In the genomic region with DNA sequence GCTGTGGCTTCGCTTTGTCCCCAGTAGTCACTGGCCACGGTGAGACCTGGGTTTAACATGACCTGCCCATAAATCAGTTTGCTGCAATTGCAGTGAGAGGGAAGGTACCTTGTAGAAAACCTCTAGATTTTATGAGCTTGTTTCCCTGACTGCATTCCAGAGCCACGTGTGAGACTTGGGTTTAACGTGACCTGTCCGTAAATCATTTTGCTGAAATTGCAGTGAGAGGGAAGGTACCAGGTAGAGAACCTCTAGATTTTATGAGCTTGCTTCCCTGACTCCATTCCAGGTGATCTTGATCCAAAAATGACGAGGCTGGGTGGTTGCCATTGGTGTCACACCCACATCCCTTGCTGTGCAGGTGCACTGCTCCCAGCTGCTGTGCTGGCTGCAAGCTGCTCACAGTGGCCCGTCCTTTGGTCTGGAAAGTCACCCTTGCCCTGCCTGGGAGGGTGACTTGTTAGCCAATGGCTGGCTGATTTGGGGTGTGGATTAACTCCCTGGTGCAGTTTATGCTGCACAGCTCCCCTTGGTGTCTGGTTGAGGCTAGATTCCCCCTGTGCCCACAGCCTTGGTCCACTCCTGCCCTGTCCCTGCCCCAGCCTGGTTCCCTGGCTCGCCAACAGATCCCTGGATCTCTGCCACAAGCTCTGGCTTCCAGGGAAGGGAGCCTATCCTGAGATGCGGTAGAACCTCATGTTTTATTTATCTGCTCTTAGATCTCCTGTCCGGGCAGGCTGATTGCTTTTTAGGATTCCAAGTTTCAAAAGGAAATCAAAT, we compare ENCODE assay signal across 15 cellular contexts.
DNase-seq lines count a peak whose midpoint lies in the region; ATAC-seq and TF ChIP-seq lines count a peak whose summit lies in the region.
"Had no signal": no experiment of that assay in that cellular context is flagged by ENCODE, and none has a peak within 500 bp of the region (broad histone marks: within the 10 kb centered on the region; RNA-seq: fewer than 3 reads in every experiment).

No MANE protein-coding gene starts in this region.

- CTCF ChIA-PET in mammary epithelial cell (lab: Charles Lee; ENCODE audit: low non-redundant PET) (no interaction called here), MCF 10A (lab: Yijun Ruan, JAX) (interaction anchor here (1.2 kb wide), 1 partner anchor 27 kb away, joined by 3 read pairs; no protein-coding TSS in a partner anchor)

- peaks cover 13% of the 10 kb centered on the region for H3K4me1 Mint-ChIP-seq in MCF 10A (ENCODE audit: insufficient read depth, unreplicated experiment)

- no peak overlapping the region for H2AFZ ChIP-seq in mammary epithelial cell (ENCODE audit: low read depth, low read length)

- ATAC-seq in gastroesophageal sphincter = peak; percentile 30
- no peak for ATAC-seq in HG03378 (IDR thresholded peaks at IDR 0.05; ENCODE audit: unreplicated experiment)
- no peak for ATAC-seq in GM21390 (IDR thresholded peaks at IDR 0.05; ENCODE audit: unreplicated experiment)

- no peak overlapping the region for H3K4me3 Mint-ChIP-seq in MCF 10A (ENCODE audit: unreplicated experiment)

- no peaks in the 10 kb centered on the region for H4K20me1 ChIP-seq in mammary epithelial cell (ENCODE audit: insufficient read depth, low read length)

- intact Hi-C loops in mammary epithelial cell (cut with micrococcal nuclease) = no loop called here
- intact Hi-C loops in MCF 10A (cut with micrococcal nuclease) = no loop called here

- H3K9me3 Mint-ChIP-seq in MCF 10A (ENCODE audit: unreplicated experiment) = no peaks in the 10 kb centered on the region

- POLR2A ChIA-PET in MCF 10A (lab: Yijun Ruan, JAX) = interaction anchor here (1.0 to 1.2 kb wide), 2 partner anchors 8 to 44 kb away, joined by 3 to 4 read pairs; no protein-coding TSS in a partner anchor

- TF ChIP-seq CTCF in mammary epithelial cell (conservative IDR thresholded peaks at IDR 0.05 in 1 of 2, IDR thresholded peaks at IDR 0.05 in 1 of 2; ENCODE audit: extremely low read depth in 1 of 2, insufficient read depth in 1 of 2, low read depth in 1 of 2, low read length in 2 of 2) = no peak
- no peak for TF ChIP-seq CTCF in MCF 10A (IDR thresholded peaks at IDR 0.05; ENCODE audit: unreplicated experiment)
- TF ChIP-seq CTCF in gastroesophageal sphincter (IDR thresholded peaks at IDR 0.05) = no peak

- DNase-seq in mammary epithelial cell (peak; percentile 11), MCF 10A (ENCODE audit: unreplicated experiment) (no peak), myocyte (ENCODE audit: low read depth) (peak; percentile 2), GM19238 (ENCODE audit: insufficient read length, low spot score) (no peak), activated T-cell treated with anti-CD3 and anti-CD28 coated beads for 4 hours (no peak)
- DNase-seq: activated CD4-positive, CD25-positive, alpha-beta regulatory T cell; midbrain; MM.1S; NCI-H82; retina had no signal

- in situ Hi-C loops in mammary epithelial cell (cut with MboI; ENCODE audit: low sequenced_read_pairs in 2 of 2) = no loop called here

- H3K27me3 Mint-ChIP-seq in MCF 10A (ENCODE audit: insufficient read depth, unreplicated experiment) = peaks cover 43% of the 10 kb centered on the region

- H3K27me3 ChIP-seq in mammary epithelial cell (ENCODE audit: insufficient read depth, low read length) (peaks cover 2% of the 10 kb centered on the region), gastroesophageal sphincter (no peaks in the 10 kb centered on the region)
- H3K27me3 ChIP-seq: testis had no signal

- no peak overlapping the region for H3K27ac ChIP-seq in mammary epithelial cell (ENCODE audit: insufficient read depth, low read depth, low read length)
- peak overlapping the region in 3 of 4 donors; percentile 39 to 56 (median 51) for H3K27ac ChIP-seq in gastroesophageal sphincter
- H3K27ac ChIP-seq: SK-N-MC had no signal

- no peaks in the 10 kb centered on the region for H3K36me3 ChIP-seq in mammary epithelial cell (ENCODE audit: insufficient read depth, low read length)
- no peaks in the 10 kb centered on the region for H3K36me3 ChIP-seq in gastroesophageal sphincter

- TF ChIP-seq POLR2A in gastroesophageal sphincter (IDR thresholded peaks at IDR 0.05) = no peak

- no peak overlapping the region for H3K27ac Mint-ChIP-seq in MCF 10A (ENCODE audit: low read depth, unreplicated experiment)

- no peak for TF ChIP-seq EP300 in gastroesophageal sphincter (IDR thresholded peaks at IDR 0.05)

- H3K4me3 ChIP-seq in mammary epithelial cell (replicated peaks in 1 of 3; ENCODE audit: insufficient read depth in 1 of 3, low read depth in 2 of 3, low read length in 3 of 3) = no peak overlapping the region
- H3K4me3 ChIP-seq in gastroesophageal sphincter = no peak overlapping the region
- H3K4me3 ChIP-seq: SK-N-MC, testis had no signal

- H3K36me3 Mint-ChIP-seq in MCF 10A (ENCODE audit: insufficient read depth, unreplicated experiment) = no peaks in the 10 kb centered on the region

- WGBS in mammary epithelial cell (ENCODE audit: low coverage, missing lambda C conversion rate) = 13% methylated on average over 10 of the region's 10 CpGs
- 5 to 43% methylated on average over 3 to 4 of the region's 10 CpGs for WGBS in gastroesophageal sphincter (ENCODE audit: low coverage in 1 of 2), 2 donors

- H3K4me1 ChIP-seq in mammary epithelial cell (ENCODE audit: insufficient read depth, low read length) (peaks cover 11% of the 10 kb centered on the region), gastroesophageal sphincter (peaks cover 17 to 59% (median 32%) of the 10 kb centered on the region in 3 donors)

- BruUV-seq in mammary epithelial cell (replicated peaks; lab: Mats Ljungman, UMichigan) (no TSS peak), MCF 10A (replicated peaks; lab: Mats Ljungman, UMichigan) (no TSS peak)

- H3K9me3 ChIP-seq in mammary epithelial cell (replicated peaks; ENCODE audit: insufficient read depth, low read length) (no peaks in the 10 kb centered on the region), gastroesophageal sphincter (no peaks in the 10 kb centered on the region)
- H3K9me3 ChIP-seq: testis had no signal

- dilution Hi-C loops in mammary epithelial cell (cut with HindIII; ENCODE audit: low sequenced_read_pairs) = no loop called here

- H3K4me2 ChIP-seq in mammary epithelial cell (ENCODE audit: insufficient read depth, low read depth, low read length) = peak overlapping the region; percentile 11

- H3K9ac ChIP-seq in mammary epithelial cell (ENCODE audit: insufficient read depth, low read length) = no peak overlapping the region

- no peaks in the 10 kb centered on the region for H3K79me2 ChIP-seq in mammary epithelial cell (ENCODE audit: insufficient read depth, low read length)

Comparison
In these comparisons a context has a peak if more than half of its experiments do, and no peak if none do; other contexts are left out.
1. DNase-seq: peak in mammary epithelial cell (single experiment) and myocyte (single experiment); none in MCF 10A (single experiment), GM19238 (single experiment) and activated T-cell treated with anti-CD3 and anti-CD28 coated beads for 4 hours (single experiment).